ENCODE assay signal across 8 cellular contexts in the genomic region with DNA sequence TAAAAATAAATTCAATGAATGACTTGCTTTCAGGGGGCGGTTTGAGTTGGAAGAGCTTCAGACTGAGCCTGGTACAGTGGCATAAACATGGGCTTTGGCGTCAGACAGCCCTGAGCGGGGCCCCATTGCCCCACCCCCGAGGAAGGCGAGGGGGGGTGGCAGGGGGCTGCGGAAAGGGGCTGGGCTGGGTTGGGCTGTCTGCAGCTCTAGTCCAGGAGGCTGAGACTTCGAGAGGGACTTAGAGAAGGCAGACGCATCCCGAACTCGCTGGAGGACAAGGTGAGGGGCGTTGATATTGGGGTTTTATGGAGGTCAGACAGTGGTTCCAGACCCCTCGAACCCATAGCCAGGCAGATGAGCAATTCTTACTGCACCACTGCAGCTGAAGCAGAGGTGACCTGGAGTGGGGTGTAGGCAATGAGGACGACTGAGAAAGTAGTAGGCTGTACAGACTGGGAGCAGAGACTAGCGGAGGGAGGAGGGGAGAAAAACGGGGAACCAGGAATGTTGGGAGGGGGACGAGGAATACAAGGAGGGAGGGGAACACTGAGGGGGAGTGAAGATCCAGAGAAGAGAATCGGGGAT. TPM values are rescaled to one million over a fixed set of nuclear protein-coding genes. Genes with fewer than 3 reads are reported as not detected.
DNase-seq lines count a peak whose midpoint lies in the region; ATAC-seq and TF ChIP-seq lines count a peak whose summit lies in the region.

A gene with protein sequence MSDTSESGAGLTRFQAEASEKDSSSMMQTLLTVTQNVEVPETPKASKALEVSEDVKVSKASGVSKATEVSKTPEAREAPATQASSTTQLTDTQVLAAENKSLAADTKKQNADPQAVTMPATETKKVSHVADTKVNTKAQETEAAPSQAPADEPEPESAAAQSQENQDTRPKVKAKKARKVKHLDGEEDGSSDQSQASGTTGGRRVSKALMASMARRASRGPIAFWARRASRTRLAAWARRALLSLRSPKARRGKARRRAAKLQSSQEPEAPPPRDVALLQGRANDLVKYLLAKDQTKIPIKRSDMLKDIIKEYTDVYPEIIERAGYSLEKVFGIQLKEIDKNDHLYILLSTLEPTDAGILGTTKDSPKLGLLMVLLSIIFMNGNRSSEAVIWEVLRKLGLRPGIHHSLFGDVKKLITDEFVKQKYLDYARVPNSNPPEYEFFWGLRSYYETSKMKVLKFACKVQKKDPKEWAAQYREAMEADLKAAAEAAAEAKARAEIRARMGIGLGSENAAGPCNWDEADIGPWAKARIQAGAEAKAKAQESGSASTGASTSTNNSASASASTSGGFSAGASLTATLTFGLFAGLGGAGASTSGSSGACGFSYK (plus strand): TSS at position 222 of the 585 bp plus-strand sequence. CDS start 1,587 bp downstream, outside the sequence.

- no peaks in the 10 kb centered on the region for H3K27me3 ChIP-seq in iPS-20b (ENCODE audit: insufficient read depth, low read length)

- peak; percentile 67 for ATAC-seq in central memory CD8-positive, alpha-beta T cell (replicated peaks; ENCODE audit: extremely low read depth, poor library complexity, severe bottlenecking)
- ATAC-seq in sciatic nerve (peak; percentile 75), GM21529 (IDR thresholded peaks at IDR 0.05; ENCODE audit: unreplicated experiment) (no peak)

- no peaks in the 10 kb centered on the region for H3K9me3 Mint-ChIP-seq in central memory CD8-positive, alpha-beta T cell

- H3K4me1 ChIP-seq in HEK293 (ENCODE audit: control insufficient read depth, insufficient read depth, low read length) (no peaks in the 10 kb centered on the region), iPS-20b (ENCODE audit: insufficient read depth, low read length) (peaks cover 9% of the 10 kb centered on the region; the same call in 1 of the 2 replicates)

- H3K4me3 ChIP-seq in HEK293 (ENCODE audit: low read depth, low read length) (peak within 1 kb of the TSS; percentile 52), iPS-20b (ENCODE audit: low read length) (peak within 1 kb of the TSS; percentile 97)

- POLR2A ChIA-PET in HEK293 (lab: Yijun Ruan, JAX), result interaction anchor here (0.6 to 2.7 kb wide), 5 partner anchors 33 to 763 kb away, joined by 3 to 14 read pairs (median 7); a partner anchor contains a TSS

- CTCF ChIA-PET in HEK293 (lab: Yijun Ruan, JAX), result interaction anchor here (0.7 to 1.0 kb wide), 2 partner anchors 15 to 168 kb away, joined by 3 to 4 read pairs; no protein-coding TSS in a partner anchor

- DNase-seq in T-helper 22 cell (ENCODE audit: low read depth) (peak; percentile 35), sciatic nerve (ENCODE audit: low spot score) (peak; percentile 69), NOMO-1 treated with dmso at 0.1 percent for 144 hours (lab: John Stamatoyannopoulos, UW; ENCODE audit: unreplicated experiment) (no peak)
- peak in 1 of 2 donors; percentile 24 for DNase-seq in central memory CD8-positive, alpha-beta T cell (ENCODE audit: low spot score in 2 of 2)

- H3K9me3 ChIP-seq in HEK293 (ENCODE audit: control insufficient read depth, insufficient read depth, low read depth, low read length) (no peaks in the 10 kb centered on the region), iPS-20b (ENCODE audit: insufficient read depth, low read depth, low read length) (no peaks in the 10 kb centered on the region)

- H3K4me1 Mint-ChIP-seq in central memory CD8-positive, alpha-beta T cell, result peaks cover 26% of the 10 kb centered on the region

- H3K36me3 ChIP-seq in HEK293 (ENCODE audit: control insufficient read depth in 2 of 2, insufficient read depth in 1 of 2, low read length in 2 of 2), result peaks cover 0 to 35% of the 10 kb centered on the region in 2 experiments; a peak in 2 of 3 replicates
- H3K36me3 ChIP-seq in iPS-20b (ENCODE audit: insufficient read depth, low read depth, low read length), result peaks cover 33% of the 10 kb centered on the region

- H3K27ac ChIP-seq in 22Rv1 (peak within 1 kb of the TSS; percentile 61), HEK293 (ENCODE audit: extremely low read depth, low read depth, low read length) (peak within 1 kb of the TSS; percentile 84), iPS-20b (ENCODE audit: low read length) (peak within 1 kb of the TSS; percentile 94)

- H3K27me3 Mint-ChIP-seq in central memory CD8-positive, alpha-beta T cell, result no peaks in the 10 kb centered on the region

- peak within 1 kb of the TSS; percentile 97 for H3K27ac Mint-ChIP-seq in central memory CD8-positive, alpha-beta T cell (ENCODE audit: low read depth)

- H3K4me3 Mint-ChIP-seq in central memory CD8-positive, alpha-beta T cell, result peak within 1 kb of the TSS; percentile 88

- H3K36me3 Mint-ChIP-seq in central memory CD8-positive, alpha-beta T cell (ENCODE audit: insufficient read depth), result peaks cover 31% of the 10 kb centered on the region

- TF ChIP-seq CTCF in 22Rv1 (IDR thresholded peaks at IDR 0.05) (no peak), HEK293 (tag by site-specific recombination; IDR thresholded peaks at IDR 0.05) (no peak)

- intact Hi-C loops in sciatic nerve (cut with DNase I), result no loop called here

- peak within 1 kb of the TSS; percentile 92 for H3K9ac ChIP-seq in iPS-20b (ENCODE audit: low read depth, low read length)

TF ChIP-seq in HEK293, 187 proteins besides CTCF, POLR2A, EP300 and RAD21 (continues in another document):
- TF ChIP-seq ZBTB1 (tag by site-specific recombination; IDR thresholded peaks at IDR 0.05) (no peak), KLF10 (tag by site-specific recombination; IDR thresholded peaks at IDR 0.05) (peak; percentile 43; the same call in 1 of the 2 replicates), ZNF707 (tag by site-specific recombination; IDR thresholded peaks at IDR 0.05) (peak; percentile 86), SP3 (tag by site-specific recombination; IDR thresholded peaks at IDR 0.05) (peak; percentile 25; the same call in 1 of the 2 replicates), ZNF133 (tag by site-specific recombination; IDR thresholded peaks at IDR 0.05) (peak; percentile 49; the same call in 1 of the 2 replicates), ZNF549 (tag by site-specific recombination; IDR thresholded peaks at IDR 0.05) (no peak)
- TF ChIP-seq, protein P1, sequence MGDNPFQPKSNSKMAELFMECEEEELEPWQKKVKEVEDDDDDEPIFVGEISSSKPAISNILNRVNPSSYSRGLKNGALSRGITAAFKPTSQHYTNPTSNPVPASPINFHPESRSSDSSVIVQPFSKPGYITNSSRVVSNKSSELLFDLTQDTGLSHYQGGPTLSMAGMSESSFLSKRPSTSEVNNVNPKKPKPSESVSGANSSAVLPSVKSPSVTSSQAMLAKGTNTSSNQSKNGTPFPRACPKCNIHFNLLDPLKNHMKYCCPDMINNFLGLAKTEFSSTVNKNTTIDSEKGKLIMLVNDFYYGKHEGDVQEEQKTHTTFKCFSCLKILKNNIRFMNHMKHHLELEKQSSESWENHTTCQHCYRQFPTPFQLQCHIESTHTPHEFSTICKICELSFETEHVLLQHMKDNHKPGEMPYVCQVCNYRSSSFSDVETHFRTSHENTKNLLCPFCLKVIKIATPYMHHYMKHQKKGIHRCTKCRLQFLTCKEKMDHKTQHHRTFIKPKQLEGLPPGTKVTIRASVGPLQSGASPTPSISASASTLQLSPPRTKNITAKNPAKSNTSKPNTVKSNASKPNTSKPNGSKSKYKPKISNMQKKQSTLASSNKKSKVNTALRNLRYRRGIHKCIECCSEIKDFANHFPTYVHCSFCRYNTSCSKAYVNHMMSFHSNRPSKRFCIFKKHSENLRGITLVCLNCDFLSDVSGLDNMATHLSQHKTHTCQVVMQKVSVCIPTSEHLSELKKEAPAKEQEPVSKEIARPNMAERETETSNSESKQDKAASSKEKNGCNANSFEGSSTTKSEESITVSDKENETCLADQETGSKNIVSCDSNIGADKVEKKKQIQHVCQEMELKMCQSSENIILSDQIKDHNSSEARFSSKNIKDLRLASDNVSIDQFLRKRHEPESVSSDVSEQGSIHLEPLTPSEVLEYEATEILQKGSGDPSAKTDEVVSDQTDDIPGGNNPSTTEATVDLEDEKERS (tag by site-specific recombination; IDR thresholded peaks at IDR 0.05), result 0 out of 2 replicates have a peak, but pooled peaks have one; percentile 12
- TF ChIP-seq, protein P2, sequence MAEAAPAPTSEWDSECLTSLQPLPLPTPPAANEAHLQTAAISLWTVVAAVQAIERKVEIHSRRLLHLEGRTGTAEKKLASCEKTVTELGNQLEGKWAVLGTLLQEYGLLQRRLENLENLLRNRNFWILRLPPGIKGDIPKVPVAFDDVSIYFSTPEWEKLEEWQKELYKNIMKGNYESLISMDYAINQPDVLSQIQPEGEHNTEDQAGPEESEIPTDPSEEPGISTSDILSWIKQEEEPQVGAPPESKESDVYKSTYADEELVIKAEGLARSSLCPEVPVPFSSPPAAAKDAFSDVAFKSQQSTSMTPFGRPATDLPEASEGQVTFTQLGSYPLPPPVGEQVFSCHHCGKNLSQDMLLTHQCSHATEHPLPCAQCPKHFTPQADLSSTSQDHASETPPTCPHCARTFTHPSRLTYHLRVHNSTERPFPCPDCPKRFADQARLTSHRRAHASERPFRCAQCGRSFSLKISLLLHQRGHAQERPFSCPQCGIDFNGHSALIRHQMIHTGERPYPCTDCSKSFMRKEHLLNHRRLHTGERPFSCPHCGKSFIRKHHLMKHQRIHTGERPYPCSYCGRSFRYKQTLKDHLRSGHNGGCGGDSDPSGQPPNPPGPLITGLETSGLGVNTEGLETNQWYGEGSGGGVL (tag by site-specific recombination; IDR thresholded peaks at IDR 0.05), result peak; percentile 90; the same call in 1 of the 2 replicates
- TF ChIP-seq, protein P3, sequence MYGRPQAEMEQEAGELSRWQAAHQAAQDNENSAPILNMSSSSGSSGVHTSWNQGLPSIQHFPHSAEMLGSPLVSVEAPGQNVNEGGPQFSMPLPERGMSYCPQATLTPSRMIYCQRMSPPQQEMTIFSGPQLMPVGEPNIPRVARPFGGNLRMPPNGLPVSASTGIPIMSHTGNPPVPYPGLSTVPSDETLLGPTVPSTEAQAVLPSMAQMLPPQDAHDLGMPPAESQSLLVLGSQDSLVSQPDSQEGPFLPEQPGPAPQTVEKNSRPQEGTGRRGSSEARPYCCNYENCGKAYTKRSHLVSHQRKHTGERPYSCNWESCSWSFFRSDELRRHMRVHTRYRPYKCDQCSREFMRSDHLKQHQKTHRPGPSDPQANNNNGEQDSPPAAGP (tag by site-specific recombination; IDR thresholded peaks at IDR 0.05), result 0 out of 2 replicates have a peak, but pooled peaks have one; percentile 15
- TF ChIP-seq, protein P4, sequence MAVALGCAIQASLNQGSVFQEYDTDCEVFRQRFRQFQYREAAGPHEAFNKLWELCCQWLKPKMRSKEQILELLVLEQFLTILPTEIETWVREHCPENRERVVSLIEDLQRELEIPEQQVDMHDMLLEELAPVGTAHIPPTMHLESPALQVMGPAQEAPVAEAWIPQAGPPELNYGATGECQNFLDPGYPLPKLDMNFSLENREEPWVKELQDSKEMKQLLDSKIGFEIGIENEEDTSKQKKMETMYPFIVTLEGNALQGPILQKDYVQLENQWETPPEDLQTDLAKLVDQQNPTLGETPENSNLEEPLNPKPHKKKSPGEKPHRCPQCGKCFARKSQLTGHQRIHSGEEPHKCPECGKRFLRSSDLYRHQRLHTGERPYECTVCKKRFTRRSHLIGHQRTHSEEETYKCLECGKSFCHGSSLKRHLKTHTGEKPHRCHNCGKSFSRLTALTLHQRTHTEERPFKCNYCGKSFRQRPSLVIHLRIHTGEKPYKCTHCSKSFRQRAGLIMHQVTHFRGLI (tag by site-specific recombination; IDR thresholded peaks at IDR 0.05), result peak; percentile 66; the same call in 1 of the 2 replicates

RNA-seq across cellular contexts. Expression of the gene that starts here (rescaled TPM):
- total RNA-seq in sciatic nerve, result 182 TPM
